Comparison of ENCODE assay signal across 15 cellular contexts in genomic region chr6:79134699-79135474, GRCh38. TPM values are rescaled to one million over a fixed set of nuclear protein-coding genes. Genes with fewer than 3 reads are reported as not detected.
DNase-seq lines count a peak whose midpoint lies in the region; ATAC-seq and TF ChIP-seq lines count a peak whose summit lies in the region.
"Had no signal": no experiment of that assay in that cellular context is flagged by ENCODE, and none has a peak within 500 bp of the region (broad histone marks: within the 10 kb centered on the region; RNA-seq: fewer than 3 reads in every experiment).

No MANE protein-coding gene starts in this region.

- no peaks in the 10 kb centered on the region for H3K4me1 ChIP-seq in suprapubic skin
- H3K4me1 ChIP-seq: ascending aorta, gastrocnemius medialis had no signal

- no peak for ATAC-seq in HG02642 (IDR thresholded peaks at IDR 0.05; ENCODE audit: poor library complexity, unreplicated experiment)
- ATAC-seq: gastrocnemius medialis, left ventricle myocardium superior, sciatic nerve had no signal

- TF ChIP-seq CTCF in epithelial cell of esophagus (IDR thresholded peaks at IDR 0.05; ENCODE audit: insufficient read depth, low read depth, low read length, missing control alignments): no peak
- TF ChIP-seq CTCF in suprapubic skin (IDR thresholded peaks at IDR 0.05): no peak

- no peaks in the 10 kb centered on the region for H3K27me3 ChIP-seq in suprapubic skin
- H3K27me3 ChIP-seq: ascending aorta, gastrocnemius medialis had no signal

- no peak overlapping the region for H3K4me3 ChIP-seq in epithelial cell of esophagus (ENCODE audit: low read length)
- H3K4me3 ChIP-seq in suprapubic skin: no peak overlapping the region
- H3K4me3 ChIP-seq: ascending aorta, gastrocnemius medialis had no signal

- POLR2A ChIA-PET in activated CD4-positive, alpha-beta memory T cell treated with anti-CD3 and anti-CD28 coated beads, Interleukin-2, amount 10 ng/mL, durations not matched to agents 7 days and 5 days (lab: Charles Lee): no interaction called here

- H3K9me3 ChIP-seq in suprapubic skin: peaks cover 5% of the 10 kb centered on the region
- H3K9me3 ChIP-seq: gastrocnemius medialis had no signal

- H3K27ac Mint-ChIP-seq in activated CD4-positive, alpha-beta memory T cell treated with anti-CD3 and anti-CD28 coated beads, Interleukin-2, amount 10 ng/mL, durations not matched to agents 7 days and 5 days: no peak overlapping the region

- no peaks in the 10 kb centered on the region for H3K4me1 Mint-ChIP-seq in activated CD4-positive, alpha-beta memory T cell treated with anti-CD3 and anti-CD28 coated beads, Interleukin-2, amount 10 ng/mL, durations not matched to agents 7 days and 5 days

- TF ChIP-seq POLR2A in suprapubic skin (IDR thresholded peaks at IDR 0.05): no peak

- H3K27me3 Mint-ChIP-seq in activated CD4-positive, alpha-beta memory T cell treated with anti-CD3 and anti-CD28 coated beads, Interleukin-2, amount 10 ng/mL, durations not matched to agents 7 days and 5 days: peaks cover 8% of the 10 kb centered on the region

- peaks cover 2% of the 10 kb centered on the region for H3K9me3 Mint-ChIP-seq in activated CD4-positive, alpha-beta memory T cell treated with anti-CD3 and anti-CD28 coated beads, Interleukin-2, amount 10 ng/mL, durations not matched to agents 7 days and 5 days

- H3K36me3 ChIP-seq in suprapubic skin: no peaks in the 10 kb centered on the region
- H3K36me3 ChIP-seq: ascending aorta, gastrocnemius medialis had no signal

- TF ChIP-seq EP300 in suprapubic skin (IDR thresholded peaks at IDR 0.05): no peak

- no peak overlapping the region for H3K4me3 Mint-ChIP-seq in activated CD4-positive, alpha-beta memory T cell treated with anti-CD3 and anti-CD28 coated beads, Interleukin-2, amount 10 ng/mL, durations not matched to agents 7 days and 5 days

- CTCF ChIA-PET in activated CD4-positive, alpha-beta memory T cell treated with anti-CD3 and anti-CD28 coated beads, Interleukin-2, amount 10 ng/mL, durations not matched to agents 7 days and 5 days (lab: Charles Lee): no interaction called here

- H3K27ac ChIP-seq in suprapubic skin: no peak overlapping the region
- H3K27ac ChIP-seq: ascending aorta, gastrocnemius medialis had no signal

- DNase-seq in DMS53 treated with DMSO at 0.1 percent for 48 hours (lab: John Stamatoyannopoulos, UW; ENCODE audit: unreplicated experiment): peak; percentile 57
- peak; percentile 23 for DNase-seq in NAMALWA (ENCODE audit: low spot score)
- DNase-seq in NCI-H526 (lab: John Stamatoyannopoulos, UW): peak; percentile 22 to 32
- peak; percentile 5 for DNase-seq in epithelial cell of esophagus (ENCODE audit: low read depth)
- no peak for DNase-seq in activated CD4-positive, alpha-beta memory T cell treated with anti-CD3 and anti-CD28 coated beads, Interleukin-2, amount 10 ng/mL, durations not matched to agents 7 days and 5 days
- no peak for DNase-seq in suprapubic skin (ENCODE audit: low spot score in 2 of 2)
- DNase-seq: activated CD8-positive, alpha-beta memory T cell treated with anti-CD3 and anti-CD28 coated beads, Interleukin-2, amount 50 U/mL, for 4 hours; gastrocnemius medialis; KG1; left ventricle myocardium superior; NCI-H1930; stimulated activated CD4-positive, alpha-beta T cell treated with anti-CD3 and anti-CD28 coated beads, Interleukin-2, amount 100 ng/mL, for 24 hours had no signal

- H3K36me3 Mint-ChIP-seq in activated CD4-positive, alpha-beta memory T cell treated with anti-CD3 and anti-CD28 coated beads, Interleukin-2, amount 10 ng/mL, durations not matched to agents 7 days and 5 days (ENCODE audit: low read depth): no peaks in the 10 kb centered on the region

- WGBS in suprapubic skin: 88% methylated on average over 2 of the region's 2 CpGs

RNA-seq across cellular contexts. Expression of gene PHIP, which starts 56.8 kb away (rescaled TPM):
- total RNA-seq in activated CD4-positive, alpha-beta memory T cell treated with anti-CD3 and anti-CD28 coated beads, Interleukin-2, amount 10 ng/mL, durations not matched to agents 7 days and 5 days: 10 to 100 TPM; 31.8 to 34.0 TPM
- total RNA-seq in suprapubic skin: 10 to 100 TPM; 17.1 to 38.5 (median 25.7) TPM

Comparison
In these comparisons a context has a peak if more than half of its experiments do, and no peak if none do; other contexts are left out.
1. DNase-seq: peak in DMS53 treated with DMSO at 0.1 percent for 48 hours (single experiment), NAMALWA (single experiment), NCI-H526 (2 of 2) and epithelial cell of esophagus (single experiment); none in activated CD4-positive, alpha-beta memory T cell treated with anti-CD3 and anti-CD28 coated beads, Interleukin-2, amount 10 ng/mL, durations not matched to agents 7 days and 5 days (single experiment) and suprapubic skin (0 of 2).